In genomic region chr2:230757476-230757875, GRCh38 we compare ENCODE assay signal across 10 cellular contexts. TPM values are rescaled to one million over a fixed set of nuclear protein-coding genes. Genes with fewer than 3 reads are reported as not detected.
DNase-seq lines count a peak whose midpoint lies in the region; ATAC-seq and TF ChIP-seq lines count a peak whose summit lies in the region.
"Had no signal": no experiment of that assay in that cellular context is flagged by ENCODE, and none has a peak within 500 bp of the region (broad histone marks: within the 10 kb centered on the region; RNA-seq: fewer than 3 reads in every experiment).

No MANE protein-coding gene starts in this region.

- H3K36me3 ChIP-seq in skeletal muscle tissue (ENCODE audit: control insufficient read depth in 3 of 3, insufficient read depth in 3 of 3, low read length in 3 of 3) (peaks cover 4 to 18% (median 18%) of the 10 kb centered on the region in 3 donors), endodermal cell (ENCODE audit: control insufficient read depth, insufficient read depth, low read length) (peaks cover 12% of the 10 kb centered on the region)

- 100% methylated on average over 2 of the region's 2 CpGs; no CpG with 5 or more reads in 1 of the 2 experiments for WGBS in endodermal cell (ENCODE audit: insufficient coverage in 1 of 2, insufficient read length in 1 of 2), 2 experiments

- POLR2A ChIA-PET in activated naive CD8-positive, alpha-beta T cell treated with anti-CD3 and anti-CD28 coated beads, Interleukin-2, amount 10 ng/mL, durations not matched to agents 7 days and 5 days (lab: Charles Lee), result no interaction called here

- H3K4me3 ChIP-seq in skeletal muscle tissue (ENCODE audit: low read length in 3 of 3) (no peak overlapping the region), endodermal cell (ENCODE audit: low read length) (no peak overlapping the region)
- H3K4me3 ChIP-seq: cardiac muscle cell had no signal

- peaks cover 64% of the 10 kb centered on the region for H3K4me1 Mint-ChIP-seq in activated naive CD8-positive, alpha-beta T cell treated with anti-CD3 and anti-CD28 coated beads, Interleukin-2, amount 10 ng/mL, durations not matched to agents 7 days and 5 days
- H3K4me1 Mint-ChIP-seq in endodermal cell, result peaks cover 42% of the 10 kb centered on the region

- H3K27me3 ChIP-seq in skeletal muscle tissue (ENCODE audit: control insufficient read depth in 3 of 3, insufficient read depth in 3 of 3, low read length in 3 of 3), result no peaks in the 10 kb centered on the region
- H3K27me3 ChIP-seq in endodermal cell (ENCODE audit: control insufficient read depth, insufficient read depth, low read length, poor library complexity, severe bottlenecking), result no peaks in the 10 kb centered on the region
- H3K27me3 ChIP-seq: cardiac muscle cell had no signal

- peaks cover 44% of the 10 kb centered on the region for H3K36me3 Mint-ChIP-seq in activated naive CD8-positive, alpha-beta T cell treated with anti-CD3 and anti-CD28 coated beads, Interleukin-2, amount 10 ng/mL, durations not matched to agents 7 days and 5 days
- peaks cover 13% of the 10 kb centered on the region for H3K36me3 Mint-ChIP-seq in endodermal cell (ENCODE audit: low read depth)

- DNase-seq in GM04503 (ENCODE audit: low read depth) (peak; percentile 71), left ventricle myocardium superior (no peak), GM13977 (ENCODE audit: low spot score) (no peak), NCI-H1694 treated with DMSO at 0.1 percent for 48 hours (lab: John Stamatoyannopoulos, UW) (no peak), endodermal cell (no peak)
- no peak for DNase-seq in activated naive CD8-positive, alpha-beta T cell treated with anti-CD3 and anti-CD28 coated beads, Interleukin-2, amount 10 ng/mL, durations not matched to agents 7 days and 5 days
- DNase-seq: activated CD4-positive, alpha-beta T cell treated with anti-CD3 and anti-CD28 coated beads for 48 hours; NCI-H2107 had no signal

- peak overlapping the region; percentile 75 for H3K27ac ChIP-seq in skeletal muscle tissue (ENCODE audit: low read depth, low read length)
- no peak overlapping the region for H3K27ac ChIP-seq in endodermal cell (ENCODE audit: low read depth, low read length)
- H3K27ac ChIP-seq: cardiac muscle cell had no signal

- in situ Hi-C loops in GM13977 (cut with MboI; ENCODE audit: low pct_unique_long_range_greater_than_20kb, low sequenced_read_pairs, unreplicated experiment), result no loop called here

- TF ChIP-seq CTCF in GM13977 (IDR thresholded peaks at IDR 0.05; ENCODE audit: extremely low read depth, insufficient read depth, missing control alignments) (no peak), endodermal cell (conservative IDR thresholded peaks at IDR 0.05) (no peak)

- peak overlapping the region; percentile 2 for H3K4me3 Mint-ChIP-seq in activated naive CD8-positive, alpha-beta T cell treated with anti-CD3 and anti-CD28 coated beads, Interleukin-2, amount 10 ng/mL, durations not matched to agents 7 days and 5 days
- H3K4me3 Mint-ChIP-seq in endodermal cell, result no peak overlapping the region

- H3K9ac ChIP-seq in skeletal muscle tissue (ENCODE audit: low read depth in 1 of 3, low read length in 3 of 3) (peak overlapping the region in 1 of 3 donors; percentile 11), endodermal cell (ENCODE audit: extremely low read depth, low read length, poor library complexity, severe bottlenecking) (no peak overlapping the region)

- intact Hi-C loops in left ventricle myocardium superior (cut with micrococcal nuclease), result no loop called here

- H3K4me1 ChIP-seq in skeletal muscle tissue (ENCODE audit: control insufficient read depth in 3 of 3, insufficient read depth in 3 of 3, low read length in 3 of 3) (peaks cover 17 to 37% (median 33%) of the 10 kb centered on the region in 3 donors), endodermal cell (ENCODE audit: control insufficient read depth, insufficient read depth, low read length) (peaks cover 12% of the 10 kb centered on the region)

- no peak overlapping the region for H3K27ac Mint-ChIP-seq in activated naive CD8-positive, alpha-beta T cell treated with anti-CD3 and anti-CD28 coated beads, Interleukin-2, amount 10 ng/mL, durations not matched to agents 7 days and 5 days
- no peak overlapping the region for H3K27ac Mint-ChIP-seq in endodermal cell

- no peaks in the 10 kb centered on the region for H3K27me3 Mint-ChIP-seq in activated naive CD8-positive, alpha-beta T cell treated with anti-CD3 and anti-CD28 coated beads, Interleukin-2, amount 10 ng/mL, durations not matched to agents 7 days and 5 days
- peaks cover 2% of the 10 kb centered on the region for H3K27me3 Mint-ChIP-seq in endodermal cell (ENCODE audit: insufficient read depth)

- no peaks in the 10 kb centered on the region for H3K9me3 ChIP-seq in skeletal muscle tissue (ENCODE audit: control insufficient read depth in 3 of 3, low read length in 3 of 3)
- H3K9me3 ChIP-seq in endodermal cell (ENCODE audit: control insufficient read depth, low read length), result no peaks in the 10 kb centered on the region

- ATAC-seq in activated naive CD8-positive, alpha-beta T cell treated with anti-CD3 and anti-CD28 coated beads, Interleukin-2, amount 10 ng/mL, durations not matched to agents 7 days and 5 days (ENCODE audit: low read depth), result no peak
- peak; percentile 82 for ATAC-seq in left ventricle myocardium superior

- H3K9me3 Mint-ChIP-seq in activated naive CD8-positive, alpha-beta T cell treated with anti-CD3 and anti-CD28 coated beads, Interleukin-2, amount 10 ng/mL, durations not matched to agents 7 days and 5 days, result no peaks in the 10 kb centered on the region
- H3K9me3 Mint-ChIP-seq in endodermal cell, result no peaks in the 10 kb centered on the region

RNA-seq across cellular contexts. Expression of gene CAB39, which starts 44.8 kb away (rescaled TPM):
- total RNA-seq in activated naive CD8-positive, alpha-beta T cell treated with anti-CD3 and anti-CD28 coated beads, Interleukin-2, amount 10 ng/mL, durations not matched to agents 7 days and 5 days, result 100 to 1,000 TPM; 138 to 143 TPM
- total RNA-seq in left ventricle myocardium superior (86.2 TPM), skeletal muscle tissue (60.5 TPM), endodermal cell (10 to 100 TPM; 41.4 to 48.4 TPM)
- 49.7 TPM for polyA plus RNA-seq in endodermal cell (2013, experiment 1 of 2)
- polyA plus RNA-seq in endodermal cell (2013, experiment 2 of 2), result 46.8 TPM
